ENCODE assay signal across 9 cellular contexts in the genomic region with DNA sequence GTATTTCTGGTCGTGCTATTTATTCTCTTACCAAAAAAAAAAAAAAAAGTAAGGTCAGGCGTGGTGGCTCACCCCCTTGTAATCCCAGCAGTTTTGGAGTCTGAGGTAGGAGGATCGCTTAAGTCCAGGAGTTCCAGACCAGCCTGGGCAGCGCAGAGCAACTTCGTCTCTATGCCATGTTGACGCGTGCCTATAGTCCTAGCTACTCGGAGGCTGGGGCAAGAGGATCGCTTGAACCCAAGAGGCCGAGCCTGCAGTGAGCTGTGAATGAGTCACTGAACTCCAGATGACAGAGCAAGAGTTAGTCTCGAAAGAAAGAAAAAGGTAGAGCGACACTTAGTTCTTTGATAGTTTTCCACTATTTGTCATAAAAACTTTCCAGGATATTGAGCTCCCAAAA. TPM values are rescaled to one million over a fixed set of nuclear protein-coding genes. Genes with fewer than 3 reads are reported as not detected.
DNase-seq lines count a peak whose midpoint lies in the region; ATAC-seq and TF ChIP-seq lines count a peak whose summit lies in the region.
"Had no signal": no experiment of that assay in that cellular context is flagged by ENCODE, and none has a peak within 500 bp of the region (broad histone marks: within the 10 kb centered on the region; RNA-seq: fewer than 3 reads in every experiment).

No MANE protein-coding gene starts in this region.

- H3K4me3 ChIP-seq in muscle layer of duodenum (ENCODE audit: low read depth in 1 of 2, low read length in 2 of 2) (peak overlapping the region; percentile 88 to 92), transverse colon (peak overlapping the region in 3 of 4 donors; percentile 84 to 95 (median 88))

- WGBS in transverse colon (ENCODE audit: low coverage in 1 of 2), 2 donors: 88 to 92% methylated on average over 5 to 12 of the region's 12 CpGs

- H3K27me3 ChIP-seq in muscle layer of duodenum (ENCODE audit: low read depth, low read length) (no peaks in the 10 kb centered on the region), transverse colon (no peaks in the 10 kb centered on the region)
- H3K27me3 ChIP-seq: heart left ventricle had no signal

- TF ChIP-seq CTCF in transverse colon (IDR thresholded peaks at IDR 0.05): no peak

- no peaks in the 10 kb centered on the region for H3K9me3 Mint-ChIP-seq in activated CD4-positive, alpha-beta T cell treated with anti-CD3 and anti-CD28 coated beads for 36 hours (ENCODE audit: low read depth)

- intact Hi-C loops in activated CD4-positive, alpha-beta T cell treated with anti-CD3 and anti-CD28 coated beads for 36 hours (cut with DNase I, micrococcal nuclease): loop anchor here (1.0 to 10.0 kb wide), 15 partner anchors 15 to 1547 kb away; a partner anchor contains a TSS
- intact Hi-C loops in transverse colon (cut with DNase I; ENCODE audit: low total_unique reads): loop anchor here (5.0 kb wide), 1 partner anchor 56 kb away; no protein-coding TSS in a partner anchor

- no peaks in the 10 kb centered on the region for H3K9me3 ChIP-seq in muscle layer of duodenum (ENCODE audit: control insufficient read depth in 1 of 2, low read length in 2 of 2)
- H3K9me3 ChIP-seq in transverse colon: no peaks in the 10 kb centered on the region
- H3K9me3 ChIP-seq: heart left ventricle had no signal

- peak overlapping the region; percentile 98 for H3K27ac Mint-ChIP-seq in activated CD4-positive, alpha-beta T cell treated with anti-CD3 and anti-CD28 coated beads for 36 hours

- CTCF ChIA-PET in activated CD4-positive, alpha-beta T cell treated with anti-CD3 and anti-CD28 coated beads for 36 hours (lab: Charles Lee): interaction anchor here (0.6 to 2.6 kb wide), 9 partner anchors 18 to 614 kb away, joined by 3 to 13 read pairs (median 3); a partner anchor contains a TSS

- H3K27ac ChIP-seq in muscle layer of duodenum (ENCODE audit: low read length) (peak overlapping the region; percentile 79), transverse colon (peak overlapping the region; percentile 94 to 99 (median 98))

- H3K4me1 ChIP-seq in muscle layer of duodenum (ENCODE audit: control insufficient read depth in 1 of 2, insufficient read depth in 2 of 2, low read length in 2 of 2) (peaks cover 5 to 18% of the 10 kb centered on the region in 2 donors), transverse colon (peaks cover 9 to 31% (median 26%) of the 10 kb centered on the region in 4 donors)

- no peaks in the 10 kb centered on the region for H3K27me3 Mint-ChIP-seq in activated CD4-positive, alpha-beta T cell treated with anti-CD3 and anti-CD28 coated beads for 36 hours

- in situ Hi-C loops in transverse colon (cut with MboI; ENCODE audit: low pct_ligation_motif_present in 1 of 4, low pct_unique_long_range_greater_than_20kb in 1 of 4, low sequenced_read_pairs in 3 of 4): no loop called here

- no peak for TF ChIP-seq POLR2A in transverse colon (IDR thresholded peaks at IDR 0.05)

- DNase-seq in activated CD4-positive, alpha-beta T cell treated with anti-CD3 and anti-CD28 coated beads for 36 hours: peak; percentile 62
- no peak for DNase-seq in activated CD4-positive, alpha-beta T cell treated with anti-CD3 and anti-CD28 coated beads for 1 hour
- peak; percentile 20 for DNase-seq in activated naive CD4-positive, alpha-beta T cell treated with anti-CD3 and anti-CD28 coated beads, Interleukin-2, amount 50 U/mL, for 16 hours
- DNase-seq in transverse colon (no peak), DMS 273 (lab: John Stamatoyannopoulos, UW; ENCODE audit: unreplicated experiment) (no peak)

- peaks cover 8% of the 10 kb centered on the region for H3K36me3 Mint-ChIP-seq in activated CD4-positive, alpha-beta T cell treated with anti-CD3 and anti-CD28 coated beads for 36 hours (ENCODE audit: low read depth)

- H3K36me3 ChIP-seq in muscle layer of duodenum (ENCODE audit: control insufficient read depth in 1 of 2, insufficient read depth in 2 of 2, low read length in 2 of 2) (no peaks in the 10 kb centered on the region), transverse colon (no peaks in the 10 kb centered on the region)
- H3K36me3 ChIP-seq: heart left ventricle had no signal

- H3K4me3 Mint-ChIP-seq in activated CD4-positive, alpha-beta T cell treated with anti-CD3 and anti-CD28 coated beads for 36 hours: peak overlapping the region; percentile 79

- POLR2A ChIA-PET in activated CD4-positive, alpha-beta T cell treated with anti-CD3 and anti-CD28 coated beads for 36 hours (lab: Charles Lee): interaction anchor here (0.6 to 1.6 kb wide), 4 partner anchors 30 to 126 kb away, joined by 3 to 7 read pairs (median 4); a partner anchor contains a TSS

- peaks cover 33% of the 10 kb centered on the region for H3K4me1 Mint-ChIP-seq in activated CD4-positive, alpha-beta T cell treated with anti-CD3 and anti-CD28 coated beads for 36 hours

- ATAC-seq in activated CD4-positive, alpha-beta T cell treated with anti-CD3 and anti-CD28 coated beads for 36 hours: peak; percentile 13
- ATAC-seq in GM18867 (IDR thresholded peaks at IDR 0.05; ENCODE audit: unreplicated experiment) (no peak), GM21528 (IDR thresholded peaks at IDR 0.05; ENCODE audit: low FRiP score, unreplicated experiment) (no peak)

- no peak for TF ChIP-seq EP300 in transverse colon (IDR thresholded peaks at IDR 0.05; ENCODE audit: low read depth)

RNA-seq across cellular contexts. Expression of a gene that starts 1.4 kb away (rescaled TPM):
- total RNA-seq in activated CD4-positive, alpha-beta T cell treated with anti-CD3 and anti-CD28 coated beads for 36 hours: 10 to 100 TPM; 19.3 to 22.4 TPM
- 10 to 100 TPM in 2 of 4 donors, 1 to 10 TPM in 2; 8.2 to 18.0 (median 13.0) TPM for total RNA-seq in transverse colon

Comparison
In these comparisons a context has a peak if more than half of its experiments do, and no peak if none do; other contexts are left out.
1. DNase-seq: peak in activated CD4-positive, alpha-beta T cell treated with anti-CD3 and anti-CD28 coated beads for 36 hours (single experiment) and activated naive CD4-positive, alpha-beta T cell treated with anti-CD3 and anti-CD28 coated beads, Interleukin-2, amount 50 U/mL, for 16 hours (single experiment); none in activated CD4-positive, alpha-beta T cell treated with anti-CD3 and anti-CD28 coated beads for 1 hour (single experiment), transverse colon (single experiment) and DMS 273 (single experiment).